In the genomic region with DNA sequence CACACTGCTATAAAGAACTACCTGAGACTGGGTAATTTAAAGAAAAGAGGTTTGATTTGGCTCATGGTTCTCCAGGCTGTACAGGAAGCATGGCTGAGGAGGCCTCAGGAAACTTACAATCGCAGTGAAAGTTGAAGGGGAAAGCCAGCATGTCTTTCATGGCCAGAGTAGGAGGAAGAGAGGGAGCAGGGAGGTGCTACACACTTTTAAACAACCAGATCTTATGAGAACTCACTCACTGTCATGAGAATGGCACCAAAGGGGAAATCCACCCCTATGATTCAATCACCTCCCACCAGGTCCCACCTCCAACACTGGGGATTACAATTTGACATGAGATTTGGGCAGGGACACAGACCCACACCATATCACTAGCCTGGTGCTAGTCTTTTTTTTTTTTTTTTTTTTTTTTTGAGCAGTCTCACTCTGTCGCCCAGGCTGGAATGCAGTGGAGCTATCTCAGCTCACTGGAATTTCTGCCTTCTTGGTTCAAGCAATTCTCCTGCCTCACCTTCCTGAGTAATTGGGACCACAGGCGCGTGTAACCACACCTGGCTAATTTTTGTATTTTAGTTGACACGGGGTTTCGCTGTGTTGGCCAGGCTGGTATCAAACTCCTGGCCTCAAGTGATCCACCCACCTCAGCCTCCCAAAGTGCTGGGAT, we compare ENCODE assay signal across 2 cellular contexts. TPM values are rescaled to one million over a fixed set of nuclear protein-coding genes. Genes with fewer than 3 reads are reported as not detected.
"Had no signal": no experiment of that assay in that cellular context is flagged by ENCODE, and none has a peak within 500 bp of the region (broad histone marks: within the 10 kb centered on the region; RNA-seq: fewer than 3 reads in every experiment).

No MANE protein-coding gene starts in this region.

RNA-seq across cellular contexts. Expression of a gene that starts 56.4 kb away (rescaled TPM):
- total RNA-seq: SJSA1 had no signal
- polyA plus RNA-seq: K562 had no signal
